Comparison of ENCODE assay signal across 1 cellular context in genomic region chr7:143263266-143264195, GRCh38.
TF ChIP-seq lines count a peak whose summit lies in the region.

Gene GSTK1, plus strand, starts transcription at chr7:143263441. Its CDS starts 73 bp downstream, at chr7:143263514.

TF ChIP-seq in HepG2, 621 proteins besides CTCF, POLR2A, EP300 and RAD21 (continued from another document and continues in another):
- TF ChIP-seq, protein P1, sequence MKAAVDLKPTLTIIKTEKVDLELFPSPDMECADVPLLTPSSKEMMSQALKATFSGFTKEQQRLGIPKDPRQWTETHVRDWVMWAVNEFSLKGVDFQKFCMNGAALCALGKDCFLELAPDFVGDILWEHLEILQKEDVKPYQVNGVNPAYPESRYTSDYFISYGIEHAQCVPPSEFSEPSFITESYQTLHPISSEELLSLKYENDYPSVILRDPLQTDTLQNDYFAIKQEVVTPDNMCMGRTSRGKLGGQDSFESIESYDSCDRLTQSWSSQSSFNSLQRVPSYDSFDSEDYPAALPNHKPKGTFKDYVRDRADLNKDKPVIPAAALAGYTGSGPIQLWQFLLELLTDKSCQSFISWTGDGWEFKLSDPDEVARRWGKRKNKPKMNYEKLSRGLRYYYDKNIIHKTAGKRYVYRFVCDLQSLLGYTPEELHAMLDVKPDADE (CRISPR knock-in tag; IDR thresholded peaks at IDR 0.05): no peak
- TF ChIP-seq MYPOP (CRISPR knock-in tag; IDR thresholded peaks at IDR 0.05) (no peak), ZBTB26 (CRISPR knock-in tag; IDR thresholded peaks at IDR 0.05; ENCODE audit: borderline replicate concordance) (peak; percentile 77), ZBTB7B (CRISPR knock-in tag; IDR thresholded peaks at IDR 0.05) (peak; percentile 74; the same call in 1 of the 2 replicates), ZNF713 (CRISPR knock-in tag; IDR thresholded peaks at IDR 0.05) (no peak), TBL1XR1 (IDR thresholded peaks at IDR 0.05; ENCODE audit: borderline replicate concordance, low read length, partially characterized antibody) (no peak), ZNF441 (CRISPR knock-in tag; IDR thresholded peaks at IDR 0.05; ENCODE audit: borderline replicate concordance) (peak; percentile 74; the same call in 1 of the 2 replicates), GTF2F1 (IDR thresholded peaks at IDR 0.05; ENCODE audit: low read length) (no peak), GZF1 (CRISPR knock-in tag; IDR thresholded peaks at IDR 0.05) (peak; percentile 58; the same call in 1 of the 2 replicates), ZNF674 (CRISPR knock-in tag; IDR thresholded peaks at IDR 0.05; ENCODE audit: low read depth) (no peak), ZNF816 (CRISPR knock-in tag; IDR thresholded peaks at IDR 0.05; ENCODE audit: borderline replicate concordance) (peak; percentile 87; the same call in 1 of the 2 replicates), ZNF549 (CRISPR knock-in tag; IDR thresholded peaks at IDR 0.05) (no peak), FIP1L1 (IDR thresholded peaks at IDR 0.05; ENCODE audit: borderline replicate concordance, insufficient read depth, low read depth, low read length) (no peak), ZNF543 (CRISPR knock-in tag; IDR thresholded peaks at IDR 0.05) (peak; percentile 64; the same call in 1 of the 2 replicates), ZNF326 (CRISPR knock-in tag; IDR thresholded peaks at IDR 0.05; ENCODE audit: borderline replicate concordance) (no peak), MAFF (IDR thresholded peaks at IDR 0.05; ENCODE audit: low read depth, low read length) (no peak), ZNF263 (CRISPR knock-in tag; IDR thresholded peaks at IDR 0.05) (0 out of 2 replicates have a peak, but pooled peaks have one; percentile 39), ZFP41 (CRISPR knock-in tag; IDR thresholded peaks at IDR 0.05; ENCODE audit: borderline replicate concordance) (no peak; the same call in 1 of the 2 replicates), TEAD2 (CRISPR knock-in tag; IDR thresholded peaks at IDR 0.05) (no peak), ZNF12 (CRISPR knock-in tag; IDR thresholded peaks at IDR 0.05) (0 out of 2 replicates have a peak, but pooled peaks have one; percentile 46), FOXP4 (CRISPR knock-in tag; IDR thresholded peaks at IDR 0.05) (peak; percentile 24; the same call in 1 of the 2 replicates), NR0B2 (CRISPR knock-in tag; IDR thresholded peaks at IDR 0.05) (peak; percentile 60; the same call in 1 of the 2 replicates), ZNF251 (CRISPR knock-in tag; IDR thresholded peaks at IDR 0.05) (no peak), ZNF564 (CRISPR knock-in tag; IDR thresholded peaks at IDR 0.05) (peak; percentile 57; the same call in 1 of the 2 replicates), SNAI1 (CRISPR knock-in tag; IDR thresholded peaks at IDR 0.05; ENCODE audit: borderline replicate concordance) (no peak), ZBTB39 (CRISPR knock-in tag; IDR thresholded peaks at IDR 0.05) (no peak), GATAD1 (CRISPR knock-in tag; IDR thresholded peaks at IDR 0.05) (peak; percentile 73), DNMT1 (CRISPR knock-in tag; IDR thresholded peaks at IDR 0.05) (peak; percentile 72; the same call in 1 of the 2 replicates), SP1 (IDR thresholded peaks at IDR 0.05) (no peak), SP1 (CRISPR knock-in tag; IDR thresholded peaks at IDR 0.05) (peak; percentile 34; the same call in 1 of the 2 replicates)
- TF ChIP-seq, protein P2, sequence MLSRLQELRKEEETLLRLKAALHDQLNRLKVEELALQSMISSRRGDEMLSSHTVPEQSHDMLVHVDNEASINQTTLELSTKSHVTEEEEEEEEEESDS (CRISPR knock-in tag; IDR thresholded peaks at IDR 0.05; ENCODE audit: borderline replicate concordance): no peak
- TF ChIP-seq, protein P3, sequence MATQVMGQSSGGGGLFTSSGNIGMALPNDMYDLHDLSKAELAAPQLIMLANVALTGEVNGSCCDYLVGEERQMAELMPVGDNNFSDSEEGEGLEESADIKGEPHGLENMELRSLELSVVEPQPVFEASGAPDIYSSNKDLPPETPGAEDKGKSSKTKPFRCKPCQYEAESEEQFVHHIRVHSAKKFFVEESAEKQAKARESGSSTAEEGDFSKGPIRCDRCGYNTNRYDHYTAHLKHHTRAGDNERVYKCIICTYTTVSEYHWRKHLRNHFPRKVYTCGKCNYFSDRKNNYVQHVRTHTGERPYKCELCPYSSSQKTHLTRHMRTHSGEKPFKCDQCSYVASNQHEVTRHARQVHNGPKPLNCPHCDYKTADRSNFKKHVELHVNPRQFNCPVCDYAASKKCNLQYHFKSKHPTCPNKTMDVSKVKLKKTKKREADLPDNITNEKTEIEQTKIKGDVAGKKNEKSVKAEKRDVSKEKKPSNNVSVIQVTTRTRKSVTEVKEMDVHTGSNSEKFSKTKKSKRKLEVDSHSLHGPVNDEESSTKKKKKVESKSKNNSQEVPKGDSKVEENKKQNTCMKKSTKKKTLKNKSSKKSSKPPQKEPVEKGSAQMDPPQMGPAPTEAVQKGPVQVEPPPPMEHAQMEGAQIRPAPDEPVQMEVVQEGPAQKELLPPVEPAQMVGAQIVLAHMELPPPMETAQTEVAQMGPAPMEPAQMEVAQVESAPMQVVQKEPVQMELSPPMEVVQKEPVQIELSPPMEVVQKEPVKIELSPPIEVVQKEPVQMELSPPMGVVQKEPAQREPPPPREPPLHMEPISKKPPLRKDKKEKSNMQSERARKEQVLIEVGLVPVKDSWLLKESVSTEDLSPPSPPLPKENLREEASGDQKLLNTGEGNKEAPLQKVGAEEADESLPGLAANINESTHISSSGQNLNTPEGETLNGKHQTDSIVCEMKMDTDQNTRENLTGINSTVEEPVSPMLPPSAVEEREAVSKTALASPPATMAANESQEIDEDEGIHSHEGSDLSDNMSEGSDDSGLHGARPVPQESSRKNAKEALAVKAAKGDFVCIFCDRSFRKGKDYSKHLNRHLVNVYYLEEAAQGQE (IDR thresholded peaks at IDR 0.05; ENCODE audit: borderline replicate concordance in 1 of 2, low read depth in 1 of 2, low read length in 2 of 2): peak in 1 of 2 experiments; percentile 61; a peak in 1 of 4 replicates
- TF ChIP-seq, protein P4, sequence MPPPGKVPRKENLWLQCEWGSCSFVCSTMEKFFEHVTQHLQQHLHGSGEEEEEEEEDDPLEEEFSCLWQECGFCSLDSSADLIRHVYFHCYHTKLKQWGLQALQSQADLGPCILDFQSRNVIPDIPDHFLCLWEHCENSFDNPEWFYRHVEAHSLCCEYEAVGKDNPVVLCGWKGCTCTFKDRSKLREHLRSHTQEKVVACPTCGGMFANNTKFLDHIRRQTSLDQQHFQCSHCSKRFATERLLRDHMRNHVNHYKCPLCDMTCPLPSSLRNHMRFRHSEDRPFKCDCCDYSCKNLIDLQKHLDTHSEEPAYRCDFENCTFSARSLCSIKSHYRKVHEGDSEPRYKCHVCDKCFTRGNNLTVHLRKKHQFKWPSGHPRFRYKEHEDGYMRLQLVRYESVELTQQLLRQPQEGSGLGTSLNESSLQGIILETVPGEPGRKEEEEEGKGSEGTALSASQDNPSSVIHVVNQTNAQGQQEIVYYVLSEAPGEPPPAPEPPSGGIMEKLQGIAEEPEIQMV (CRISPR knock-in tag; IDR thresholded peaks at IDR 0.05; ENCODE audit: low read depth): peak; percentile 64; the same call in 1 of the 2 replicates
- TF ChIP-seq, protein P5, sequence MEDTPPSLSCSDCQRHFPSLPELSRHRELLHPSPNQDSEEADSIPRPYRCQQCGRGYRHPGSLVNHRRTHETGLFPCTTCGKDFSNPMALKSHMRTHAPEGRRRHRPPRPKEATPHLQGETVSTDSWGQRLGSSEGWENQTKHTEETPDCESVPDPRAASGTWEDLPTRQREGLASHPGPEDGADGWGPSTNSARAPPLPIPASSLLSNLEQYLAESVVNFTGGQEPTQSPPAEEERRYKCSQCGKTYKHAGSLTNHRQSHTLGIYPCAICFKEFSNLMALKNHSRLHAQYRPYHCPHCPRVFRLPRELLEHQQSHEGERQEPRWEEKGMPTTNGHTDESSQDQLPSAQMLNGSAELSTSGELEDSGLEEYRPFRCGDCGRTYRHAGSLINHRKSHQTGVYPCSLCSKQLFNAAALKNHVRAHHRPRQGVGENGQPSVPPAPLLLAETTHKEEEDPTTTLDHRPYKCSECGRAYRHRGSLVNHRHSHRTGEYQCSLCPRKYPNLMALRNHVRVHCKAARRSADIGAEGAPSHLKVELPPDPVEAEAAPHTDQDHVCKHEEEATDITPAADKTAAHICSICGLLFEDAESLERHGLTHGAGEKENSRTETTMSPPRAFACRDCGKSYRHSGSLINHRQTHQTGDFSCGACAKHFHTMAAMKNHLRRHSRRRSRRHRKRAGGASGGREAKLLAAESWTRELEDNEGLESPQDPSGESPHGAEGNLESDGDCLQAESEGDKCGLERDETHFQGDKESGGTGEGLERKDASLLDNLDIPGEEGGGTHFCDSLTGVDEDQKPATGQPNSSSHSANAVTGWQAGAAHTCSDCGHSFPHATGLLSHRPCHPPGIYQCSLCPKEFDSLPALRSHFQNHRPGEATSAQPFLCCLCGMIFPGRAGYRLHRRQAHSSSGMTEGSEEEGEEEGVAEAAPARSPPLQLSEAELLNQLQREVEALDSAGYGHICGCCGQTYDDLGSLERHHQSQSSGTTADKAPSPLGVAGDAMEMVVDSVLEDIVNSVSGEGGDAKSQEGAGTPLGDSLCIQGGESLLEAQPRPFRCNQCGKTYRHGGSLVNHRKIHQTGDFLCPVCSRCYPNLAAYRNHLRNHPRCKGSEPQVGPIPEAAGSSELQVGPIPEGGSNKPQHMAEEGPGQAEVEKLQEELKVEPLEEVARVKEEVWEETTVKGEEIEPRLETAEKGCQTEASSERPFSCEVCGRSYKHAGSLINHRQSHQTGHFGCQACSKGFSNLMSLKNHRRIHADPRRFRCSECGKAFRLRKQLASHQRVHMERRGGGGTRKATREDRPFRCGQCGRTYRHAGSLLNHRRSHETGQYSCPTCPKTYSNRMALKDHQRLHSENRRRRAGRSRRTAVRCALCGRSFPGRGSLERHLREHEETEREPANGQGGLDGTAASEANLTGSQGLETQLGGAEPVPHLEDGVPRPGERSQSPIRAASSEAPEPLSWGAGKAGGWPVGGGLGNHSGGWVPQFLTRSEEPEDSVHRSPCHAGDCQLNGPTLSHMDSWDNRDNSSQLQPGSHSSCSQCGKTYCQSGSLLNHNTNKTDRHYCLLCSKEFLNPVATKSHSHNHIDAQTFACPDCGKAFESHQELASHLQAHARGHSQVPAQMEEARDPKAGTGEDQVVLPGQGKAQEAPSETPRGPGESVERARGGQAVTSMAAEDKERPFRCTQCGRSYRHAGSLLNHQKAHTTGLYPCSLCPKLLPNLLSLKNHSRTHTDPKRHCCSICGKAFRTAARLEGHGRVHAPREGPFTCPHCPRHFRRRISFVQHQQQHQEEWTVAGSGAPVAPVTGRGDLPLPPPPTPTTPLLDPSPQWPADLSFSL (CRISPR knock-in tag; IDR thresholded peaks at IDR 0.05): 0 out of 2 replicates have a peak, but pooled peaks have one; percentile 28
